Comparison of ENCODE assay signal across 8 cellular contexts in genomic region chr21:35508389-35508888, GRCh38.
A peak's percentile ranks its signal among the peaks of the same experiment; 100 is the strongest.
DNase-seq lines count a peak whose midpoint lies in the region; ATAC-seq and TF ChIP-seq lines count a peak whose summit lies in the region.

No MANE protein-coding gene starts in this region.

- H3K36me3 ChIP-seq in lung (ENCODE audit: control insufficient read depth in 2 of 2, insufficient read depth in 2 of 2, low read length in 2 of 2): no peaks in the 10 kb centered on the region
- no peaks in the 10 kb centered on the region for H3K36me3 ChIP-seq in effector memory CD4-positive, alpha-beta T cell (ENCODE audit: control insufficient read depth, insufficient read depth, low read length)

- H3K27ac ChIP-seq in lung (ENCODE audit: low read depth in 1 of 2, low read length in 1 of 2): no peak overlapping the region
- no peak overlapping the region for H3K27ac ChIP-seq in effector memory CD4-positive, alpha-beta T cell (ENCODE audit: insufficient read depth, low read length, poor library complexity, severe bottlenecking)

- DNase-seq in Daoy (ENCODE audit: low read depth) (peak; percentile 70), MV-4-11 (lab: John Stamatoyannopoulos, UW) (peak; percentile 99), brain pericyte (ENCODE audit: low read depth, low spot score) (peak; percentile 47), lung (ENCODE audit: low spot score) (peak; percentile 74), SK-N-DZ (ENCODE audit: low spot score) (no peak), NCI-H446 treated with DMSO at 0.1 percent for 48 hours (lab: John Stamatoyannopoulos, UW) (no peak)
- DNase-seq in stimulated activated CD4-positive, alpha-beta T cell treated with anti-CD3 and anti-CD28 coated beads, Interleukin-2, amount 100 ng/mL, for 24 hours: no peak
- no peak for DNase-seq in effector memory CD4-positive, alpha-beta T cell

- H3K4me3 ChIP-seq in lung: no peak overlapping the region
- no peak overlapping the region for H3K4me3 ChIP-seq in effector memory CD4-positive, alpha-beta T cell (ENCODE audit: insufficient read depth, low read depth, low read length, poor library complexity, severe bottlenecking)

- peaks cover 0 to 3% of the 10 kb centered on the region in 2 donors for H3K4me1 ChIP-seq in lung (ENCODE audit: control insufficient read depth in 2 of 2, insufficient read depth in 2 of 2, low read length in 2 of 2)
- peaks cover 8% of the 10 kb centered on the region for H3K4me1 ChIP-seq in effector memory CD4-positive, alpha-beta T cell (ENCODE audit: control insufficient read depth, insufficient read depth, low read length, poor library complexity, severe bottlenecking)

- peaks cover 0 to 3% of the 10 kb centered on the region in 2 donors for H3K9me3 ChIP-seq in lung (ENCODE audit: control insufficient read depth in 2 of 2, insufficient read depth in 1 of 2, low read length in 1 of 2)
- H3K9me3 ChIP-seq in effector memory CD4-positive, alpha-beta T cell (ENCODE audit: control insufficient read depth, low read length): no peaks in the 10 kb centered on the region

- no peak for ATAC-seq in lung (ENCODE audit: insufficient read depth, low FRiP score)

- TF ChIP-seq CTCF in lung (IDR thresholded peaks at IDR 0.05; ENCODE audit: control extremely low read depth, extremely low read depth): no peak

- no peaks in the 10 kb centered on the region for H3K27me3 ChIP-seq in lung (ENCODE audit: control insufficient read depth, insufficient read depth)
- no peaks in the 10 kb centered on the region for H3K27me3 ChIP-seq in effector memory CD4-positive, alpha-beta T cell (replicated peaks; ENCODE audit: control insufficient read depth, insufficient read depth, low read length, poor library complexity, severe bottlenecking)

- WGBS in lung, 2 donors: 23 to 40% methylated on average over 6 of the region's 6 CpGs

Comparison
In these comparisons a context has a peak if more than half of its experiments do, and no peak if none do; other contexts are left out.
1. DNase-seq: peak in Daoy (single experiment), MV-4-11 (single experiment), brain pericyte (single experiment) and lung (single experiment); none in SK-N-DZ (single experiment), stimulated activated CD4-positive, alpha-beta T cell treated with anti-CD3 and anti-CD28 coated beads, Interleukin-2, amount 100 ng/mL, for 24 hours (0 of 2), NCI-H446 treated with DMSO at 0.1 percent for 48 hours (single experiment) and effector memory CD4-positive, alpha-beta T cell (0 of 3).